In the genomic region with DNA sequence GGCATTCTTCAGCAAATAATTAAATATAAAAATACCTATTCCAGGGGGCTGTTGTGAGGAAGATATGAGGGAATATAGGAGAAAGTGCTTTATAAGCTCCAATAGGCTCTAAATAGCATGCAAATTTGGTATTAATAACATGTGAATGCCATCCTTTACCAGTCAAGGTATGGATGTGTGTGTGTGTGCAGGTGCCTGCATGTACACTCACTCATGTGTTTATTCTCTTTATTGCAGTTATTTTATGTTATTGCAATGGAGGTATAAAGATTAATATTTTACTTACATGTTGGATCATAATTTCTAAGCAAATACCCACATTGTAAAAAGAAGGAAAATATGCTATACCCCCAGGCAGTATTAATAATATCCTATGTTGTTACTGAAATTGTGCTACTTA, we compare ENCODE assay signal across 35 cellular contexts.
"Had no signal": no experiment of that assay in that cellular context is flagged by ENCODE, and none has a peak within 500 bp of the region (broad histone marks: within the 10 kb centered on the region; RNA-seq: fewer than 3 reads in every experiment).

No MANE protein-coding gene starts in this region.

- H3K27me3 ChIP-seq: MG63 had no signal

- H3K4me2 ChIP-seq: KMS-11 had no signal

- H3K36me3 ChIP-seq: MG63 had no signal

- DNase-seq: Kasumi-1, KG1, MG63, MM.1S, MV-4-11, NCI-H1048, NCI-H1092, NCI-H1092 treated with DMSO at 0.1 percent for 48 hours, NCI-H1105, NCI-H1105 treated with DMSO at 0.1 percent for 48 hours, NCI-H1417, NCI-H1417 treated with DMSO at 0.1 percent for 48 hours, NCI-H1436, NCI-H1436 treated with DMSO at 0.1 percent for 48 hours, NCI-H146, NCI-H1694, NCI-H1694 treated with DMSO at 0.1 percent for 48 hours, NCI-H187, NCI-H187 treated with DMSO at 0.1 percent for 48 hours, NCI-H1930, NCI-H2029, NCI-H2029 treated with DMSO at 0.1 percent for 48 hours, NCI-H2081, NCI-H2081 treated with DMSO at 0.1 percent for 48 hours, NCI-H2107, NCI-H2171, NCI-H2171 treated with DMSO at 0.1 percent for 48 hours, NCI-H2227 treated with DMSO at 0.1 percent for 48 hours, NCI-H226, NCI-H345, NCI-H446, NCI-H446 treated with DMSO at 0.1 percent for 48 hours, NCI-H510A, NCI-H510A treated with DMSO at 0.1 percent for 48 hours had no signal

- H3K27ac ChIP-seq: KMS-11 had no signal

- H3K4me3 ChIP-seq: MG63 had no signal

- H3K9ac ChIP-seq: KMS-11 had no signal

- H3K9me3 ChIP-seq: MG63 had no signal
